1 cellular context compared by ENCODE assay signal in the genomic region with DNA sequence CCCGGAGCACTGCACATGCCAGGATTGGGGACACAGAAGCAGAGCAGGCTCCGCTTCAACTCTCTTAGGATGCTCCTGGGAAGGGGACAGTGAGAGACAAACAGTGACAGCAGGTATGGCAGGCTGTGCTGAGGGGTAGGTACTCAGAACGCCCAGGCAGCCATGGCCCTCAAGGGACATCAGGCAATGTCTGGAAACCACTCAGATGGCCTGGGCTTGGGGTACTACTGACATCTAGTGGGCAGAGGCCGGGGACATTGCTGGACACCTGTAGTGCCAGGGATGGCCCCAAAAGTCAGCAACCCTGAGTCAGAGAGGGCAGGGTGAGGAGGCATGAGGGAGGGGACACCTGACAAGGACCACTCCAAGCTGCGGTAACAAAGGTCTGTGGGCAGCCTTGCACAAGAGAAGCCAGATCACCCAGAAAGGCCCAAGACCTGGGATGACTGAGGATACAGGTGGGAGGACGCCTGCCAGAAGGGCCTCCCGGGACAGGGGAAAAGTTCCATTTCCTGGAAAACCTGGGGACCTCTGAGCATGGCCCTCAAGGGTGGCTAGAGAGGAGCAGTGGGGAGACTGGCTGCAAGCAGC.
TF ChIP-seq lines count a peak whose summit lies in the region.

No MANE protein-coding gene starts in this region.

TF ChIP-seq in GM23338, 12 proteins besides CTCF, POLR2A, EP300 and RAD21 (continued from another document):
- TF ChIP-seq, protein P1, sequence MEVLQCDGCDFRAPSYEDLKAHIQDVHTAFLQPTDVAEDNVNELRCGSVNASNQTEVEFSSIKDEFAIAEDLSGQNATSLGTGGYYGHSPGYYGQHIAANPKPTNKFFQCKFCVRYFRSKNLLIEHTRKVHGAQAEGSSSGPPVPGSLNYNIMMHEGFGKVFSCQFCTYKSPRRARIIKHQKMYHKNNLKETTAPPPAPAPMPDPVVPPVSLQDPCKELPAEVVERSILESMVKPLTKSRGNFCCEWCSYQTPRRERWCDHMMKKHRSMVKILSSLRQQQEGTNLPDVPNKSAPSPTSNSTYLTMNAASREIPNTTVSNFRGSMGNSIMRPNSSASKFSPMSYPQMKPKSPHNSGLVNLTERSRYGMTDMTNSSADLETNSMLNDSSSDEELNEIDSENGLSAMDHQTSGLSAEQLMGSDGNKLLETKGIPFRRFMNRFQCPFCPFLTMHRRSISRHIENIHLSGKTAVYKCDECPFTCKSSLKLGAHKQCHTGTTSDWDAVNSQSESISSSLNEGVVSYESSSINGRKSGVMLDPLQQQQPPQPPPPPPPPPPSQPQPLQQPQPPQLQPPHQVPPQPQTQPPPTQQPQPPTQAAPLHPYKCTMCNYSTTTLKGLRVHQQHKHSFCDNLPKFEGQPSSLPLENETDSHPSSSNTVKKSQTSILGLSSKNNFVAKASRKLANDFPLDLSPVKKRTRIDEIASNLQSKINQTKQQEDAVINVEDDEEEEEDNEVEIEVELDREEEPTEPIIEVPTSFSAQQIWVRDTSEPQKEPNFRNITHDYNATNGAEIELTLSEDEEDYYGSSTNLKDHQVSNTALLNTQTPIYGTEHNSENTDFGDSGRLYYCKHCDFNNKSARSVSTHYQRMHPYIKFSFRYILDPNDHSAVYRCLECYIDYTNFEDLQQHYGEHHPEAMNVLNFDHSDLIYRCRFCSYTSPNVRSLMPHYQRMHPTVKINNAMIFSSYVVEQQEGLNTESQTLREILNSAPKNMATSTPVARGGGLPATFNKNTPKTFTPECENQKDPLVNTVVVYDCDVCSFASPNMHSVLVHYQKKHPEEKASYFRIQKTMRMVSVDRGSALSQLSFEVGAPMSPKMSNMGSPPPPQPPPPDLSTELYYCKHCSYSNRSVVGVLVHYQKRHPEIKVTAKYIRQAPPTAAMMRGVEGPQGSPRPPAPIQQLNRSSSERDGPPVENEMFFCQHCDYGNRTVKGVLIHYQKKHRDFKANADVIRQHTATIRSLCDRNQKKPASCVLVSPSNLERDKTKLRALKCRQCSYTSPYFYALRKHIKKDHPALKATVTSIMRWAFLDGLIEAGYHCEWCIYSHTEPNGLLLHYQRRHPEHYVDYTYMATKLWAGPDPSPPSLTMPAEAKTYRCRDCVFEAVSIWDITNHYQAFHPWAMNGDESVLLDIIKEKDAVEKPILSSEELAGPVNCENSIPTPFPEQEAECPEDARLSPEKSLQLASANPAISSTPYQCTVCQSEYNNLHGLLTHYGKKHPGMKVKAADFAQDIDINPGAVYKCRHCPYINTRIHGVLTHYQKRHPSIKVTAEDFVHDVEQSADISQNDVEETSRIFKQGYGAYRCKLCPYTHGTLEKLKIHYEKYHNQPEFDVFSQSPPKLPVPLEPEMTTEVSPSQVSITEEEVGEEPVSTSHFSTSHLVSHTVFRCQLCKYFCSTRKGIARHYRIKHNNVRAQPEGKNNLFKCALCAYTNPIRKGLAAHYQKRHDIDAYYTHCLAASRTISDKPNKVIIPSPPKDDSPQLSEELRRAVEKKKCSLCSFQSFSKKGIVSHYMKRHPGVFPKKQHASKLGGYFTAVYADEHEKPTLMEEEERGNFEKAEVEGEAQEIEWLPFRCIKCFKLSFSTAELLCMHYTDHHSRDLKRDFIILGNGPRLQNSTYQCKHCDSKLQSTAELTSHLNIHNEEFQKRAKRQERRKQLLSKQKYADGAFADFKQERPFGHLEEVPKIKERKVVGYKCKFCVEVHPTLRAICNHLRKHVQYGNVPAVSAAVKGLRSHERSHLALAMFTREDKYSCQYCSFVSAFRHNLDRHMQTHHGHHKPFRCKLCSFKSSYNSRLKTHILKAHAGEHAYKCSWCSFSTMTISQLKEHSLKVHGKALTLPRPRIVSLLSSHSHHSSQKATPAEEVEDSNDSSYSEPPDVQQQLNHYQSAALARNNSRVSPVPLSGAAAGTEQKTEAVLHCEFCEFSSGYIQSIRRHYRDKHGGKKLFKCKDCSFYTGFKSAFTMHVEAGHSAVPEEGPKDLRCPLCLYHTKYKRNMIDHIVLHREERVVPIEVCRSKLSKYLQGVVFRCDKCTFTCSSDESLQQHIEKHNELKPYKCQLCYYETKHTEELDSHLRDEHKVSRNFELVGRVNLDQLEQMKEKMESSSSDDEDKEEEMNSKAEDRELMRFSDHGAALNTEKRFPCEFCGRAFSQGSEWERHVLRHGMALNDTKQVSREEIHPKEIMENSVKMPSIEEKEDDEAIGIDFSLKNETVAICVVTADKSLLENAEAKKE (CRISPR knock-in tag; IDR thresholded peaks at IDR 0.05): no peak
- TF ChIP-seq NANOG (IDR thresholded peaks at IDR 0.05; ENCODE audit: borderline replicate concordance): no peak
TF ChIP-seq in GM23338: peak in this region for 0.
